In genomic region chr2:20209373-20210109, GRCh38 we compare ENCODE assay signal across 2 cellular contexts.
TF ChIP-seq lines count a peak whose summit lies in the region.

No MANE protein-coding gene starts in this region.

TF ChIP-seq in GM12891, 5 proteins besides CTCF, POLR2A, EP300 and RAD21:
- no peak for TF ChIP-seq POLR2AphosphoS5 (IDR thresholded peaks at IDR 0.05; ENCODE audit: low read depth, low read length)
- TF ChIP-seq POU2F2 (IDR thresholded peaks at IDR 0.05; ENCODE audit: low read depth, low read length), result no peak
TF ChIP-seq in GM12891: peak in this region for 0.

TF ChIP-seq in GM12878, 131 proteins besides CTCF, POLR2A, EP300 and RAD21:
- TF ChIP-seq ZNF217 (IDR thresholded peaks at IDR 0.05) (no peak), CHD1 (IDR thresholded peaks at IDR 0.05; ENCODE audit: low read depth, low read length) (no peak), RELB (IDR thresholded peaks at IDR 0.05; ENCODE audit: low read depth) (no peak), ZNF592 (IDR thresholded peaks at IDR 0.05) (no peak), IKZF1 (conservative IDR thresholded peaks at IDR 0.05) (no peak), EZH2 (IDR thresholded peaks at IDR 0.05; ENCODE audit: borderline replicate concordance, control insufficient read depth, low read depth, low read length) (no peak), PBX3 (IDR thresholded peaks at IDR 0.05; ENCODE audit: insufficient replicate concordance, low read depth, low read length) (no peak), MLLT1 (IDR thresholded peaks at IDR 0.05) (no peak), JUNB (IDR thresholded peaks at IDR 0.05) (no peak), POLR2AphosphoS2 (IDR thresholded peaks at IDR 0.05; ENCODE audit: low read depth, low read length) (no peak), SPI1 (IDR thresholded peaks at IDR 0.05; ENCODE audit: borderline replicate concordance, insufficient read depth, low read depth, low read length) (no peak), ZNF384 (IDR thresholded peaks at IDR 0.05; ENCODE audit: borderline replicate concordance, low read depth, low read length) (no peak), SIN3A (IDR thresholded peaks at IDR 0.05; ENCODE audit: low read depth, low read length) (no peak), WRNIP1 (IDR thresholded peaks at IDR 0.05; ENCODE audit: borderline replicate concordance, low read depth, low read length) (no peak)
